Comparison of ENCODE assay signal across 9 cellular contexts in genomic region chr6:1625352-1625773, GRCh38. TPM values are rescaled to one million over a fixed set of nuclear protein-coding genes. Genes with fewer than 3 reads are reported as not detected.
DNase-seq lines count a peak whose midpoint lies in the region; ATAC-seq, FAIRE-seq and TF ChIP-seq lines count a peak whose summit lies in the region.
"Had no signal": no experiment of that assay in that cellular context is flagged by ENCODE, and none has a peak within 500 bp of the region (broad histone marks: within the 10 kb centered on the region; RNA-seq: fewer than 3 reads in every experiment).

No MANE protein-coding gene starts in this region.

- TF ChIP-seq CTCF in HL-60 (IDR thresholded peaks at IDR 0.05; ENCODE audit: insufficient read depth, low read length), result no peak
- TF ChIP-seq CTCF in K562 (IDR thresholded peaks at IDR 0.05 in 2 of 3, conservative IDR thresholded peaks at IDR 0.05 in 1 of 3; ENCODE audit: insufficient read depth in 2 of 3, low read depth in 1 of 3, low read length in 3 of 3), result no peak
- TF ChIP-seq CTCF in keratinocyte (optimal IDR thresholded peaks at IDR 0.05 in 1 of 3, IDR thresholded peaks at IDR 0.05 in 1 of 3, conservative IDR thresholded peaks at IDR 0.05 in 1 of 3; ENCODE audit: extremely low read depth in 1 of 3, insufficient read depth in 2 of 3, low read length in 3 of 3), result no peak

- H3K9ac ChIP-seq in K562 (ENCODE audit: insufficient read depth in 1 of 2, low read depth in 2 of 2, low read length in 2 of 2) (no peak overlapping the region), keratinocyte (ENCODE audit: control insufficient read depth, extremely low read depth, insufficient read depth, low read length) (peak overlapping the region; percentile 69)

- H3K79me2 ChIP-seq in K562 (ENCODE audit: control insufficient read depth, insufficient read depth, low read length) (no peaks in the 10 kb centered on the region), keratinocyte (ENCODE audit: control insufficient read depth, insufficient read depth, low read length) (no peaks in the 10 kb centered on the region)

- H3K4me1 Mint-ChIP-seq in stimulated activated naive CD8-positive, alpha-beta T cell treated with anti-CD3 and anti-CD28 coated beads, Interleukin-15, amount 100 ng/mL, for 72 hours, result peaks cover 17% of the 10 kb centered on the region

- H3K4me1 ChIP-seq in K562 (replicated peaks in 1 of 2; ENCODE audit: control insufficient read depth in 2 of 2, insufficient read depth in 2 of 2, low read length in 2 of 2) (peaks cover 0 to 7% of the 10 kb centered on the region in 2 experiments; a peak in 2 of 5 replicates), keratinocyte (ENCODE audit: control insufficient read depth, extremely low read depth, insufficient read depth, low read length) (peaks cover 6% of the 10 kb centered on the region)

- no peak for TF ChIP-seq RAD21 in K562 (CRISPR knock-in tag; conservative IDR thresholded peaks at IDR 0.05 in 1 of 2, IDR thresholded peaks at IDR 0.05 in 1 of 2)

- intact Hi-C loops in K562 (cut with micrococcal nuclease), result no loop called here

- H3K4me2 ChIP-seq in K562 (ENCODE audit: insufficient read depth, low read length) (no peak overlapping the region), keratinocyte (ENCODE audit: control insufficient read depth, extremely low read depth, insufficient read depth, low read depth, low read length) (peak overlapping the region; percentile 93)

- H3K27ac Mint-ChIP-seq in stimulated activated naive CD8-positive, alpha-beta T cell treated with anti-CD3 and anti-CD28 coated beads, Interleukin-15, amount 100 ng/mL, for 72 hours, result no peak overlapping the region

- H2AFZ ChIP-seq in K562 (ENCODE audit: low read depth, low read length), result no peak overlapping the region
- H2AFZ ChIP-seq in keratinocyte (ENCODE audit: control insufficient read depth, low read length), result peak overlapping the region; percentile 88

- H3K27me3 ChIP-seq in HL-60 (ENCODE audit: insufficient read depth, poor library complexity, severe bottlenecking) (peaks cover 31% of the 10 kb centered on the region), K562 (ENCODE audit: control insufficient read depth in 2 of 2, insufficient read depth in 2 of 2, low read length in 2 of 2) (peaks cover 45 to 67% of the 10 kb centered on the region in 2 experiments), keratinocyte (ENCODE audit: control insufficient read depth, extremely low read depth, insufficient read depth, low read length) (peaks cover 11% of the 10 kb centered on the region)

- H3K27ac ChIP-seq in HL-60 (replicated peaks) (no peak overlapping the region), K562 (ENCODE audit: extremely low read depth, low read depth, low read length) (no peak overlapping the region), keratinocyte (ENCODE audit: control insufficient read depth, insufficient read depth, low read length) (no peak overlapping the region)

- TF ChIP-seq POLR2A in K562 (conservative IDR thresholded peaks at IDR 0.05), result no peak

- BruUV-seq in K562 (replicated peaks; lab: Mats Ljungman, UMichigan), result no TSS peak

- no peak for ATAC-seq in K562
- no peak for ATAC-seq in stimulated activated naive CD8-positive, alpha-beta T cell treated with anti-CD3 and anti-CD28 coated beads, Interleukin-15, amount 100 ng/mL, for 72 hours

- H3K9me3 Mint-ChIP-seq in stimulated activated naive CD8-positive, alpha-beta T cell treated with anti-CD3 and anti-CD28 coated beads, Interleukin-15, amount 100 ng/mL, for 72 hours, result no peaks in the 10 kb centered on the region

- CTCF ChIA-PET in K562 (lab: Yijun Ruan, JAX; ENCODE audit: low intra/inter-chr PET ratio), result no interaction called here

- FAIRE-seq in K562 (lab: Jason Lieb, UNC) (no peak), keratinocyte (lab: Jason Lieb, UNC) (no peak), frontal cortex (lab: Jason Lieb, UNC) (no peak)

- peak overlapping the region; percentile 74 to 84 for H3K4me3 Mint-ChIP-seq in stimulated activated naive CD8-positive, alpha-beta T cell treated with anti-CD3 and anti-CD28 coated beads, Interleukin-15, amount 100 ng/mL, for 72 hours

- peaks cover 92% of the 10 kb centered on the region for H3K27me3 Mint-ChIP-seq in stimulated activated naive CD8-positive, alpha-beta T cell treated with anti-CD3 and anti-CD28 coated beads, Interleukin-15, amount 100 ng/mL, for 72 hours

- TF ChIP-seq EP300 in K562 (IDR thresholded peaks at IDR 0.05; ENCODE audit: low read length), result no peak

- DNase-seq in HL-60 (ENCODE audit: low read depth in 1 of 2, low spot score in 1 of 2) (no peak), K562 (ENCODE audit: extremely low read depth in 1 of 4, low spot score in 3 of 4) (no peak), keratinocyte (ENCODE audit: low read depth, low spot score) (no peak), retina (no peak), HT-29 (ENCODE audit: low spot score) (no peak), frontal cortex (ENCODE audit: low spot score in 2 of 2) (no peak), SHP77 (lab: John Stamatoyannopoulos, UW) (no peak)
- no peak for DNase-seq in stimulated activated naive CD8-positive, alpha-beta T cell treated with anti-CD3 and anti-CD28 coated beads, Interleukin-15, amount 100 ng/mL, for 72 hours
- DNase-seq: MM.1S had no signal

- dilution Hi-C loops in keratinocyte (cut with MboI; ENCODE audit: extremely low pct_ligation_motif_present, low sequenced_read_pairs), result no loop called here

- H3K9me1 ChIP-seq in K562 (ENCODE audit: control insufficient read depth, insufficient read depth, low read length), result no peaks in the 10 kb centered on the region
- no peaks in the 10 kb centered on the region for H3K9me1 ChIP-seq in keratinocyte (ENCODE audit: control insufficient read depth, extremely low read depth, insufficient read depth, low read length)

- H3K4me3 ChIP-seq in HL-60 (replicated peaks; ENCODE audit: insufficient read depth, low read length) (peak overlapping the region; percentile 31), K562 (no peak overlapping the region), keratinocyte (ENCODE audit: control insufficient read depth in 2 of 3, extremely low read depth in 1 of 3, insufficient read depth in 2 of 3, low read depth in 1 of 3, low read length in 3 of 3) (peak overlapping the region; percentile 48 to 74 (median 72))

- in situ Hi-C loops in K562 (cut with MboI), result no loop called here

- H3K9me3 ChIP-seq in K562 (replicated peaks; ENCODE audit: control insufficient read depth, insufficient read depth, low read depth, low read length) (no peaks in the 10 kb centered on the region), keratinocyte (ENCODE audit: control insufficient read depth, low read depth, low read length) (no peaks in the 10 kb centered on the region)

- H4K20me1 ChIP-seq in K562 (replicated peaks; ENCODE audit: control insufficient read depth, insufficient read depth, low read length) (no peaks in the 10 kb centered on the region), keratinocyte (ENCODE audit: control insufficient read depth, extremely low read depth, insufficient read depth, low read length) (no peaks in the 10 kb centered on the region)

- no peaks in the 10 kb centered on the region for H3K36me3 ChIP-seq in K562 (ENCODE audit: control insufficient read depth, insufficient read depth, low read length)
- no peaks in the 10 kb centered on the region for H3K36me3 ChIP-seq in keratinocyte (ENCODE audit: control insufficient read depth in 2 of 2, extremely low read depth in 1 of 2, insufficient read depth in 2 of 2, low read length in 2 of 2)

- POLR2A ChIA-PET in K562 (lab: Yijun Ruan, JAX), result interaction anchor here (0.7 kb wide), 1 partner anchor 135 kb away, joined by 4 read pairs; no protein-coding TSS in a partner anchor

- 19% methylated on average over 11 of the region's 11 CpGs for WGBS in K562 (ENCODE audit: insufficient coverage, low coverage, missing lambda C conversion rate)

TF ChIP-seq in K562, 482 proteins besides CTCF, POLR2A, EP300 and RAD21 (continues in another document):
- TF ChIP-seq LCOR (CRISPR knock-in tag; IDR thresholded peaks at IDR 0.05), result no peak
- no peak for TF ChIP-seq FOXA1 (IDR thresholded peaks at IDR 0.05; ENCODE audit: borderline replicate concordance)

RNA-seq across cellular contexts. Expression of gene FOXC1, which starts 15.6 kb away (rescaled TPM):
- not detected in 2 replicates for total RNA-seq in K562 (2011; cell fraction: chromatin; rRNA removed; ENCODE audit: low replicate concordance)
- total RNA-seq in K562 (2011; cell fraction: nucleolus; rRNA removed), result not detected in 2 replicates
- not detected in 2 replicates for total RNA-seq in K562 (2011; cell fraction: nucleoplasm; rRNA removed)
- total RNA-seq in K562 (2014; rRNA removed) (not detected in 2 replicates), K562 (2014; rRNA removed; fragmentation: Illumina TruSeq; extraction: Trizol) (not detected in 2 replicates), K562 (2015; rRNA removed; fragmentation: Illumina TruSeq; extraction: Trizol) (not detected in 2 replicates), K562 (2021) (0.07 TPM in 1 of 2 replicates, not detected in the other), frontal cortex (4.1 TPM)
- polyA plus RNA-seq in K562 (2011; rRNA removed) (not detected in 2 replicates), K562 (2014; fragmentation: Illumina TruSeq; extraction: Trizol) (not detected in 2 replicates), K562 (2014; fragmentation: Nextera tagmentation; extraction: Ambion mirVana) (not detected), K562 (2014; rRNA removed) (not detected in 2 replicates), keratinocyte (3.2 to 4.5 TPM (median 4.3 TPM) in 3 replicates)
- not detected in 2 replicates for polyA plus RNA-seq in K562 (2011; cell fraction: cytosol; rRNA removed)
- not detected in 2 replicates for polyA plus RNA-seq in K562 (2011; cell fraction: nucleus; rRNA removed)
- not detected in 2 replicates for polyA plus RNA-seq in K562 (2012)
- not detected in 2 replicates for polyA minus RNA-seq in K562 (2011; rRNA and poly(A)+ RNA removed)
- 0.19 and 0.46 TPM in 2 replicates for polyA minus RNA-seq in K562 (2011; cell fraction: cytosol; rRNA and poly(A)+ RNA removed)
- polyA minus RNA-seq in K562 (2011; cell fraction: nucleus; rRNA and poly(A)+ RNA removed), result under 0.01 TPM in 1 of 2 replicates, not detected in the other
- polyA plus RNA-seq in keratinocyte (2011; ENCODE audit: low read depth), result 9.0 TPM
- polyA plus RNA-seq in keratinocyte (2011; cell fraction: cytosol; rRNA removed), result 2.7 and 4.5 TPM in 2 replicates
- 5.1 and 6.9 TPM in 2 replicates for polyA plus RNA-seq in keratinocyte (2011; cell fraction: nucleus; rRNA removed)
- 5.0 and 7.0 TPM in 2 replicates for polyA plus RNA-seq in keratinocyte (2012; ENCODE audit: low replicate concordance)
- polyA minus RNA-seq in keratinocyte, result 2.0 to 3.8 TPM (median 2.1 TPM) in 3 replicates
- 5.4 TPM for polyA minus RNA-seq in keratinocyte (2011; cell fraction: cytosol; rRNA and poly(A)+ RNA removed)
- polyA minus RNA-seq in keratinocyte (2011; cell fraction: nucleus; rRNA and poly(A)+ RNA removed), result 4.7 and 4.9 TPM in 2 replicates
- 12.5 and 13.9 TPM in 2 replicates for total RNA-seq in HT-29 (2014; rRNA removed; shearing (Covaris generic))
